9 cellular contexts compared by ENCODE assay signal in genomic region chr6:146914563-146915483, GRCh38.
DNase-seq lines count a peak whose midpoint lies in the region; ATAC-seq and TF ChIP-seq lines count a peak whose summit lies in the region.
"Had no signal": no experiment of that assay in that cellular context is flagged by ENCODE, and none has a peak within 500 bp of the region (broad histone marks: within the 10 kb centered on the region; RNA-seq: fewer than 3 reads in every experiment).

No MANE protein-coding gene starts in this region.

- no peaks in the 10 kb centered on the region for H3K27me3 Mint-ChIP-seq in MCF 10A (ENCODE audit: insufficient read depth, unreplicated experiment)

- H3K36me3 ChIP-seq in lower lobe of right lung = no peaks in the 10 kb centered on the region
- no peaks in the 10 kb centered on the region for H3K36me3 ChIP-seq in urinary bladder (ENCODE audit: insufficient read depth)

- peak; percentile 86 for DNase-seq in AG08395 (ENCODE audit: low spot score)
- peak; percentile 99 for DNase-seq in M059J (ENCODE audit: low read depth)
- DNase-seq in MCF 10A (ENCODE audit: unreplicated experiment) = peak; percentile 93
- DNase-seq in lower lobe of right lung = no peak
- DNase-seq in DMS79 treated with DMSO at 0.1 percent for 48 hours (lab: John Stamatoyannopoulos, UW) = no peak
- no peak for DNase-seq in stimulated activated CD4-positive, alpha-beta T cell treated with anti-CD3 and anti-CD28 coated beads, Interleukin-4, amount 100 ng/mL, for 1 hour

- peak; percentile 44 to 66 for ATAC-seq in lower lobe of right lung
- no peak for ATAC-seq in HG03469 (IDR thresholded peaks at IDR 0.05; ENCODE audit: unreplicated experiment)

- H3K27ac Mint-ChIP-seq in MCF 10A (ENCODE audit: low read depth, unreplicated experiment) = peak overlapping the region; percentile 96
- H3K27ac Mint-ChIP-seq: activated naive CD8-positive, alpha-beta T cell had no signal

- peaks cover 40% of the 10 kb centered on the region for H3K4me1 Mint-ChIP-seq in MCF 10A (ENCODE audit: insufficient read depth, unreplicated experiment)

- H3K4me3 ChIP-seq in lower lobe of right lung (peak overlapping the region; percentile 25), urinary bladder (ENCODE audit: low read depth, low read length) (peak overlapping the region; percentile 10)

- H3K9me3 ChIP-seq in lower lobe of right lung = no peaks in the 10 kb centered on the region

- H3K9me3 Mint-ChIP-seq in MCF 10A (ENCODE audit: unreplicated experiment) = no peaks in the 10 kb centered on the region

- peaks cover 17% of the 10 kb centered on the region for H3K4me1 ChIP-seq in lower lobe of right lung
- H3K4me1 ChIP-seq in urinary bladder (ENCODE audit: insufficient read depth) = no peaks in the 10 kb centered on the region

- TSS peak; percentile 74 for BruUV-seq in MCF 10A (replicated peaks; lab: Mats Ljungman, UMichigan)

- POLR2A ChIA-PET in MCF 10A (lab: Yijun Ruan, JAX) = interaction anchor here (0.6 to 7.7 kb wide), 17 partner anchors 8 to 772 kb away, joined by 3 to 95 read pairs (median 4); partner anchors contain the start of gene STXBP5

- intact Hi-C loops in MCF 10A (cut with micrococcal nuclease) = loop anchor here (1.0 to 2.0 kb wide), 3 partner anchors 54 to 290 kb away; no protein-coding TSS in a partner anchor
- intact Hi-C loops in lower lobe of right lung (cut with DNase I) = no loop called here

- CTCF ChIA-PET in MCF 10A (lab: Yijun Ruan, JAX) = interaction anchor here (0.6 to 0.9 kb wide), 4 partner anchors 288 to 368 kb away, joined by 3 to 6 read pairs (median 4); no protein-coding TSS in a partner anchor

- peak overlapping the region; percentile 68 for H3K4me3 Mint-ChIP-seq in MCF 10A (ENCODE audit: unreplicated experiment)
- H3K4me3 Mint-ChIP-seq: activated naive CD8-positive, alpha-beta T cell had no signal

- TF ChIP-seq CTCF in MCF 10A (IDR thresholded peaks at IDR 0.05; ENCODE audit: unreplicated experiment) (no peak), lower lobe of right lung (IDR thresholded peaks at IDR 0.05) (no peak)

- H3K36me3 Mint-ChIP-seq in MCF 10A (ENCODE audit: insufficient read depth, unreplicated experiment) = no peaks in the 10 kb centered on the region

- no peaks in the 10 kb centered on the region for H3K27me3 ChIP-seq in lower lobe of right lung (ENCODE audit: low read depth)

- 12% methylated on average over 8 of the region's 8 CpGs for WGBS in urinary bladder

- H3K27ac ChIP-seq in lower lobe of right lung (peak overlapping the region; percentile 71), urinary bladder (ENCODE audit: low read depth) (peak overlapping the region; percentile 32)

Comparison
In these comparisons a context has a peak if more than half of its experiments do, and no peak if none do; other contexts are left out.
1. DNase-seq: peak in AG08395 (single experiment), M059J (single experiment) and MCF 10A (single experiment); none in lower lobe of right lung (single experiment), DMS79 treated with DMSO at 0.1 percent for 48 hours (single experiment) and stimulated activated CD4-positive, alpha-beta T cell treated with anti-CD3 and anti-CD28 coated beads, Interleukin-4, amount 100 ng/mL, for 1 hour (single experiment).